ENCODE assay signal across 1 cellular context in the genomic region with DNA sequence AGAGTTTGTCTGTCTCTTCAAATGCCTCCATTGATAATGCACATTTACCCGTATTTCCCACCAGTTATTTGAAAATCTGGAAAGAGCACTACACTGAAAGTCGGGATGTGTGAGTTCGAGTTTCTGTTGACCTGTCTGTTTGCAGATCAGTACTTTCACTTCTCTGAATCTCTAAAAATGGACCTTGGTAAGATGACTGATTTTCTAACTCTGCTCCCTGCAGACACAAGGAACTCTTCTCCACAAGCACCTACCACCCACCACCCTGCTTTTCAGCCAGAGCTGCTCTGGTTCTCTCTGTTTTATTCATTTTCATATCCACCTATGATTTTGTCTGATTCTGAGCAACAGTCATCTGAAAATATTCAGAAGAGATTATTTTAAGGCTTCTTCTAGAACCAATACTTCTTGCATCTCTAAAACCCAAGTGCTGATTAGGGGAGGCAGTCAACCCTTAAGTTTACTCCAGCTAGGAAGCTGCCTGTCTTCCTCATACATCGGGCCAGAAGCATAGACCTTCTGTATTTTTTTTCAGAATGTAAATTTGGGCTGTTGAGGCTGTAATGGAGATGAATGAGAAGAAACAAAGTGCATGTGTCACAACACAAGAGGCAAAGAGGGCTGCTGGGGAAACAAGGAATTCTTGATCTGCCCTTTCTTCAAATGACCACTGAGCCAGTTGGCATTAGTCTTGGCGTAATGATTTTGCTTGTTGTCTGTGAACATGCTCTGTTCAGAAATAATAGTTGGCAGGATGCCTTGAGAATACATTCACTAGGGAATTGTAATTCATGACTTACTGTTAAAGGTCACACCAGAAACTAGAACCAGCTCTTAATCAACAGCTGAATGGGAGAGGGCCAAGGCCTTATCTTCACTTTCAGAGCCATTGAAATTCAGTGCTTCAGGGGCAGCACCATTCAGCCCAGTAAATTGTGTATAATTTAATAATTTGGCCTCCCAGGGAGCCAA.
TF ChIP-seq lines count a peak whose summit lies in the region.

No MANE protein-coding gene starts in this region.

TF ChIP-seq in H1, 55 proteins besides CTCF, POLR2A, EP300 and RAD21 (continued from another document):
- TF ChIP-seq, protein P1, sequence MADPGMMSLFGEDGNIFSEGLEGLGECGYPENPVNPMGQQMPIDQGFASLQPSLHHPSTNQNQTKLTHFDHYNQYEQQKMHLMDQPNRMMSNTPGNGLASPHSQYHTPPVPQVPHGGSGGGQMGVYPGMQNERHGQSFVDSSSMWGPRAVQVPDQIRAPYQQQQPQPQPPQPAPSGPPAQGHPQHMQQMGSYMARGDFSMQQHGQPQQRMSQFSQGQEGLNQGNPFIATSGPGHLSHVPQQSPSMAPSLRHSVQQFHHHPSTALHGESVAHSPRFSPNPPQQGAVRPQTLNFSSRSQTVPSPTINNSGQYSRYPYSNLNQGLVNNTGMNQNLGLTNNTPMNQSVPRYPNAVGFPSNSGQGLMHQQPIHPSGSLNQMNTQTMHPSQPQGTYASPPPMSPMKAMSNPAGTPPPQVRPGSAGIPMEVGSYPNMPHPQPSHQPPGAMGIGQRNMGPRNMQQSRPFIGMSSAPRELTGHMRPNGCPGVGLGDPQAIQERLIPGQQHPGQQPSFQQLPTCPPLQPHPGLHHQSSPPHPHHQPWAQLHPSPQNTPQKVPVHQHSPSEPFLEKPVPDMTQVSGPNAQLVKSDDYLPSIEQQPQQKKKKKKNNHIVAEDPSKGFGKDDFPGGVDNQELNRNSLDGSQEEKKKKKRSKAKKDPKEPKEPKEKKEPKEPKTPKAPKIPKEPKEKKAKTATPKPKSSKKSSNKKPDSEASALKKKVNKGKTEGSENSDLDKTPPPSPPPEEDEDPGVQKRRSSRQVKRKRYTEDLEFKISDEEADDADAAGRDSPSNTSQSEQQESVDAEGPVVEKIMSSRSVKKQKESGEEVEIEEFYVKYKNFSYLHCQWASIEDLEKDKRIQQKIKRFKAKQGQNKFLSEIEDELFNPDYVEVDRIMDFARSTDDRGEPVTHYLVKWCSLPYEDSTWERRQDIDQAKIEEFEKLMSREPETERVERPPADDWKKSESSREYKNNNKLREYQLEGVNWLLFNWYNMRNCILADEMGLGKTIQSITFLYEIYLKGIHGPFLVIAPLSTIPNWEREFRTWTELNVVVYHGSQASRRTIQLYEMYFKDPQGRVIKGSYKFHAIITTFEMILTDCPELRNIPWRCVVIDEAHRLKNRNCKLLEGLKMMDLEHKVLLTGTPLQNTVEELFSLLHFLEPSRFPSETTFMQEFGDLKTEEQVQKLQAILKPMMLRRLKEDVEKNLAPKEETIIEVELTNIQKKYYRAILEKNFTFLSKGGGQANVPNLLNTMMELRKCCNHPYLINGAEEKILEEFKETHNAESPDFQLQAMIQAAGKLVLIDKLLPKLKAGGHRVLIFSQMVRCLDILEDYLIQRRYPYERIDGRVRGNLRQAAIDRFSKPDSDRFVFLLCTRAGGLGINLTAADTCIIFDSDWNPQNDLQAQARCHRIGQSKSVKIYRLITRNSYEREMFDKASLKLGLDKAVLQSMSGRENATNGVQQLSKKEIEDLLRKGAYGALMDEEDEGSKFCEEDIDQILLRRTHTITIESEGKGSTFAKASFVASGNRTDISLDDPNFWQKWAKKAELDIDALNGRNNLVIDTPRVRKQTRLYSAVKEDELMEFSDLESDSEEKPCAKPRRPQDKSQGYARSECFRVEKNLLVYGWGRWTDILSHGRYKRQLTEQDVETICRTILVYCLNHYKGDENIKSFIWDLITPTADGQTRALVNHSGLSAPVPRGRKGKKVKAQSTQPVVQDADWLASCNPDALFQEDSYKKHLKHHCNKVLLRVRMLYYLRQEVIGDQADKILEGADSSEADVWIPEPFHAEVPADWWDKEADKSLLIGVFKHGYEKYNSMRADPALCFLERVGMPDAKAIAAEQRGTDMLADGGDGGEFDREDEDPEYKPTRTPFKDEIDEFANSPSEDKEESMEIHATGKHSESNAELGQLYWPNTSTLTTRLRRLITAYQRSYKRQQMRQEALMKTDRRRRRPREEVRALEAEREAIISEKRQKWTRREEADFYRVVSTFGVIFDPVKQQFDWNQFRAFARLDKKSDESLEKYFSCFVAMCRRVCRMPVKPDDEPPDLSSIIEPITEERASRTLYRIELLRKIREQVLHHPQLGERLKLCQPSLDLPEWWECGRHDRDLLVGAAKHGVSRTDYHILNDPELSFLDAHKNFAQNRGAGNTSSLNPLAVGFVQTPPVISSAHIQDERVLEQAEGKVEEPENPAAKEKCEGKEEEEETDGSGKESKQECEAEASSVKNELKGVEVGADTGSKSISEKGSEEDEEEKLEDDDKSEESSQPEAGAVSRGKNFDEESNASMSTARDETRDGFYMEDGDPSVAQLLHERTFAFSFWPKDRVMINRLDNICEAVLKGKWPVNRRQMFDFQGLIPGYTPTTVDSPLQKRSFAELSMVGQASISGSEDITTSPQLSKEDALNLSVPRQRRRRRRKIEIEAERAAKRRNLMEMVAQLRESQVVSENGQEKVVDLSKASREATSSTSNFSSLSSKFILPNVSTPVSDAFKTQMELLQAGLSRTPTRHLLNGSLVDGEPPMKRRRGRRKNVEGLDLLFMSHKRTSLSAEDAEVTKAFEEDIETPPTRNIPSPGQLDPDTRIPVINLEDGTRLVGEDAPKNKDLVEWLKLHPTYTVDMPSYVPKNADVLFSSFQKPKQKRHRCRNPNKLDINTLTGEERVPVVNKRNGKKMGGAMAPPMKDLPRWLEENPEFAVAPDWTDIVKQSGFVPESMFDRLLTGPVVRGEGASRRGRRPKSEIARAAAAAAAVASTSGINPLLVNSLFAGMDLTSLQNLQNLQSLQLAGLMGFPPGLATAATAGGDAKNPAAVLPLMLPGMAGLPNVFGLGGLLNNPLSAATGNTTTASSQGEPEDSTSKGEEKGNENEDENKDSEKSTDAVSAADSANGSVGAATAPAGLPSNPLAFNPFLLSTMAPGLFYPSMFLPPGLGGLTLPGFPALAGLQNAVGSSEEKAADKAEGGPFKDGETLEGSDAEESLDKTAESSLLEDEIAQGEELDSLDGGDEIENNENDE (IDR thresholded peaks at IDR 0.05; ENCODE audit: insufficient replicate concordance, low read length) = no peak
